ENCODE assay signal across 19 cellular contexts in genomic region chr3:33543600-33543999, GRCh38.
"Had no signal": no experiment of that assay in that cellular context is flagged by ENCODE, and none has a peak within 500 bp of the region (broad histone marks: within the 10 kb centered on the region; RNA-seq: fewer than 3 reads in every experiment).

No MANE protein-coding gene starts in this region.

- H3K27me3 Mint-ChIP-seq: effector memory CD8-positive, alpha-beta T cell; naive thymus-derived CD4-positive, alpha-beta T cell; type B pancreatic cell had no signal

- H3K4me1 ChIP-seq: heart left ventricle, right atrium auricular region, sigmoid colon, suprapubic skin, thyroid gland had no signal

- H3K4me3 ChIP-seq: heart left ventricle, right atrium auricular region, sigmoid colon, skin epidermis, suprapubic skin, thyroid gland had no signal

- H3K27me3 ChIP-seq: heart left ventricle, right atrium auricular region, sigmoid colon, suprapubic skin, thyroid gland had no signal

- H3K9me3 Mint-ChIP-seq: effector memory CD8-positive, alpha-beta T cell; type B pancreatic cell had no signal

- H3K9me3 ChIP-seq: heart left ventricle, right atrium auricular region, sigmoid colon, suprapubic skin, thyroid gland had no signal

- ATAC-seq: effector memory CD8-positive, alpha-beta T cell; heart left ventricle; left lobe of liver; naive thymus-derived CD4-positive, alpha-beta T cell had no signal

- H3K4me3 Mint-ChIP-seq: effector memory CD8-positive, alpha-beta T cell; naive thymus-derived CD4-positive, alpha-beta T cell; nephron progenitor cell; type B pancreatic cell had no signal

- H3K4me1 Mint-ChIP-seq: nephron progenitor cell had no signal

- DNase-seq: effector memory CD8-positive, alpha-beta T cell; erythroblast; foreskin melanocyte; heart left ventricle; hippocampal formation; kidney glomerular epithelial cell; naive thymus-derived CD4-positive, alpha-beta T cell; nephron progenitor cell; sigmoid colon; stimulated activated CD4-positive, alpha-beta T cell treated with anti-CD3 and anti-CD28 coated beads, Interleukin-12 subunit alpha, Interleukin-12 subunit beta, amount 100 ng/mL, for 4 hours; stimulated activated naive CD4-positive, alpha-beta T cell treated with Interleukin-2 at 50 U/mL for 16 hours; thyroid gland had no signal

- FAIRE-seq: islet of Langerhans, urothelium cell line had no signal

- H3K27ac Mint-ChIP-seq: nephron progenitor cell, type B pancreatic cell had no signal

- H3K27ac ChIP-seq: heart left ventricle, right atrium auricular region, sigmoid colon, skin epidermis, suprapubic skin, thyroid gland had no signal
